Comparison of ENCODE assay signal across 15 cellular contexts in genomic region chr9:4585135-4585534, GRCh38.
"Had no signal": no experiment of that assay in that cellular context is flagged by ENCODE, and none has a peak within 500 bp of the region (broad histone marks: within the 10 kb centered on the region; RNA-seq: fewer than 3 reads in every experiment).

No MANE protein-coding gene starts in this region.

- H3K27me3 ChIP-seq: ascending aorta, ovary had no signal

- H3K27ac ChIP-seq: ascending aorta, ovary, thoracic aorta, VCaP had no signal

- H3K4me3 ChIP-seq: ascending aorta, lung, ovary, thoracic aorta had no signal

- DNase-seq: activated CD4-positive, alpha-beta T cell treated with anti-CD3 and anti-CD28 coated beads for 1 hour; activated CD4-positive, alpha-beta T cell treated with anti-CD3 and anti-CD28 coated beads, Interleukin-2, amount 50 U/mL, for 4 hours; activated naive CD4-positive, alpha-beta T cell treated with Interleukin-2 at 50 U/mL for 16 hours; activated T-cell treated with anti-CD3 and anti-CD28 coated beads for 4 hours; hypothalamus; midbrain; naive B cell; ovary; T-helper 1 cell had no signal

- ATAC-seq: activated T-helper 17 cell treated with anti-CD3 and anti-CD28 coated beads, Interleukin-2, amount 50 U/mL, for 72 hours; stimulated activated effector memory CD8-positive, alpha-beta T cell treated with anti-CD3 and anti-CD28 coated beads, Interleukin-12 subunit alpha, Interleukin-12 subunit beta, amount 100 ng/mL, for 72 hours had no signal

- H3K36me3 ChIP-seq: ovary, thoracic aorta had no signal

- H3K9me3 ChIP-seq: ascending aorta, ovary, thoracic aorta had no signal
